Comparison of ENCODE assay signal across 22 cellular contexts in genomic region chr7:37382546-37383088, GRCh38.
"Had no signal": no experiment of that assay in that cellular context is flagged by ENCODE, and none has a peak within 500 bp of the region (broad histone marks: within the 10 kb centered on the region; RNA-seq: fewer than 3 reads in every experiment).

No MANE protein-coding gene starts in this region.

- H3K27ac ChIP-seq: coronary artery, ovary, right lobe of liver, suprapubic skin, transverse colon, vagina had no signal

- ATAC-seq: left colon; natural killer cell; right lobe of liver; stimulated activated naive CD8-positive, alpha-beta T cell treated with anti-CD3 and anti-CD28 coated beads, Interleukin-15, amount 100 ng/mL, for 72 hours had no signal

- H3K9me3 Mint-ChIP-seq: natural killer cell had no signal

- H3K27me3 Mint-ChIP-seq: stimulated activated naive CD8-positive, alpha-beta T cell treated with anti-CD3 and anti-CD28 coated beads, Interleukin-15, amount 100 ng/mL, for 72 hours had no signal

- H3K36me3 ChIP-seq: ovary, right lobe of liver, suprapubic skin, transverse colon, vagina had no signal

- H3K4me1 ChIP-seq: suprapubic skin, transverse colon, vagina had no signal

- H3K36me3 Mint-ChIP-seq: natural killer cell had no signal

- H3K4me3 Mint-ChIP-seq: immature natural killer cell; natural killer cell; stimulated activated naive CD8-positive, alpha-beta T cell treated with anti-CD3 and anti-CD28 coated beads, Interleukin-15, amount 100 ng/mL, for 72 hours had no signal

- H3K27me3 ChIP-seq: ovary, right lobe of liver, suprapubic skin, transverse colon, vagina had no signal

- H3K4me3 ChIP-seq: coronary artery, ovary, right lobe of liver, suprapubic skin, transverse colon, vagina had no signal

- H3K27ac Mint-ChIP-seq: immature natural killer cell, natural killer cell had no signal

- DNase-seq: dermis blood vessel endothelial cell; effector memory CD4-positive, alpha-beta T cell; hypothalamus; immature natural killer cell; islet precursor cell; kidney glomerular epithelial cell; left colon; natural killer cell; occipital lobe; ovary; posterior cingulate gyrus; right lobe of liver; small intestine; stimulated activated CD4-positive, alpha-beta T cell treated with anti-CD3 and anti-CD28 coated beads, Interleukin-15, amount 100 ng/mL, for 24 hours; stimulated activated CD4-positive, alpha-beta T cell treated with anti-CD3 and anti-CD28 coated beads, Interleukin-2, amount 100 ng/mL, for 48 hours; stimulated activated CD8-positive, alpha-beta memory T cell treated with anti-CD3 and anti-CD28 coated beads, Interleukin-4, amount 100 ng/mL, for 48 hours; stimulated activated naive CD4-positive, alpha-beta T cell; stimulated activated naive CD8-positive, alpha-beta T cell treated with anti-CD3 and anti-CD28 coated beads, Interleukin-15, amount 100 ng/mL, for 72 hours; transverse colon had no signal

- H3K9me3 ChIP-seq: ovary, right lobe of liver, suprapubic skin, transverse colon, vagina had no signal
